In the genomic region with DNA sequence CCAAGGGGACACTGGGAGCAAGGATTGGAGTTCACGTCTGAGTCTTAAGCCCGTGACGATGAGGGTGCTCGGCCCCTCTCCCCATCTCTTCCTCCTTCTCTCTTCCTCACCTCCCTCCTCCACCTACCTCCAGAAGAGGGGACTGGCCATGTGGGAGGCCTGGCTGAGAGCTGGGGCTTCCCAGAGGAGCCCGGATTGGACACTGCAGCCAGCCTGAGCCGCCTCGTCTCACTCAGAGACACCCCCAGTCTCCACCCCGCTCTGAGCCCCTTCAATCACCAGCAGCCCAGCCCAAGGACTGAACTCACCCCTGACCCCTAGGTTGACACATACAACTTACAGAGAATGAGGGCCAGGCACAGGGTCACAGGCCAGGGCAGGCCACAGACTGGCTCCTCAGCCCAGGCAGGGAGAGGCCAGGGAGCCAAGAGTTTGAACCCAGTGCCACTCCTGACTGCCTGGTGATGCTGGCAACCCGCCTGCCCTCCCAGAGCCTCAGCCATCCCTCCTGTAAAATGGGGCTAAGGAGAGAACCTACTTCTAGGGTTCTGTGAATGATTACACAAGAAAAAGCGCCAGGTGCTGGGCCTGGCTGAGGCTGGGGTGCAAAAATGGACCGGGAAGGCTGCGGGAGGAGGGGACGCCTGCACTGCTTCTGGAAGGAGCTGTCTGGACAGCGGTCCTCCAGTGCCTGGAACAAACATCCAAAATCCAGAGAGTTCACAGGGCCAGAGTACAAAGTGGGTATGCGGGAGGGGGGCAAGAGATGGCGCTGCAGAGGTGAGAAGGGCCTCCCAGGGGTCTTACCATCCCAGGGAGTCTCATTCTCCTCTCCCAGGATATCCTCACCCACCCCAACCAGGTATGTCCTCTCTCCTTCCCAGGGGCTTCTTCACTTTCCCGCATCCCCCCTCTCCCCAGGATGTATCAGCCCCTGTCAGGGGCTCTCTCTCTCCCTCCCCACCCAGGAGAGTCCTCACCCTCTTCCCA, we compare ENCODE assay signal across 14 cellular contexts. TPM values are rescaled to one million over a fixed set of nuclear protein-coding genes. Genes with fewer than 3 reads are reported as not detected.
A peak's percentile ranks its signal among the peaks of the same experiment; 100 is the strongest.
DNase-seq lines count a peak whose midpoint lies in the region; ATAC-seq and TF ChIP-seq lines count a peak whose summit lies in the region.
"Had no signal": no experiment of that assay in that cellular context is flagged by ENCODE, and none has a peak within 500 bp of the region (broad histone marks: within the 10 kb centered on the region; RNA-seq: fewer than 3 reads in every experiment).

No MANE protein-coding gene starts in this region.

- H3K79me2 ChIP-seq in smooth muscle cell (ENCODE audit: low read depth): no peaks in the 10 kb centered on the region

- H3K9ac ChIP-seq in smooth muscle cell (ENCODE audit: low read depth): no peak overlapping the region

- DNase-seq in CD4-positive, alpha-beta T cell: no peak
- DNase-seq in GM13977 (ENCODE audit: low spot score) (peak; percentile 66), T-cell (peak in 1 of 34 experiments; percentile 15), DMS79 treated with DMSO at 0.1 percent for 48 hours (lab: John Stamatoyannopoulos, UW) (no peak), COLO829 (ENCODE audit: low spot score) (no peak), smooth muscle cell (lab: John Stamatoyannopoulos, UW; ENCODE audit: unreplicated experiment) (no peak)
- no peak for DNase-seq in activated effector memory CD4-positive, alpha-beta T cell treated with Interleukin-2 at 50 U/mL for 16 hours
- DNase-seq: esophagus squamous epithelium; NCI-H2107; stimulated activated CD4-positive, alpha-beta T cell treated with anti-CD3 and anti-CD28 coated beads, Interleukin-4, amount 100 ng/mL, for 4 hours had no signal

- H2AFZ ChIP-seq in smooth muscle cell (ENCODE audit: low read depth): no peak overlapping the region

- in situ Hi-C loops in GM13977 (cut with MboI; ENCODE audit: low pct_unique_long_range_greater_than_20kb, low sequenced_read_pairs, unreplicated experiment): no loop called here

- H3K4me2 ChIP-seq in smooth muscle cell: no peak overlapping the region

- H3K27ac Mint-ChIP-seq in CD4-positive, alpha-beta T cell: peak overlapping the region; percentile 98
- peak overlapping the region; percentile 98 to 100 for H3K27ac Mint-ChIP-seq in T-cell
- H3K27ac Mint-ChIP-seq: brain had no signal

- H3K27ac ChIP-seq in CD4-positive, alpha-beta T cell (ENCODE audit: low read depth, low read length): peak overlapping the region; percentile 91
- peak overlapping the region; percentile 45 for H3K27ac ChIP-seq in muscle layer of duodenum (ENCODE audit: low read length)
- H3K27ac ChIP-seq in smooth muscle cell (ENCODE audit: low read depth): no peak overlapping the region

- POLR2A ChIA-PET in CD4-positive, alpha-beta T cell (lab: Charles Lee): interaction anchor here (0.8 to 11.4 kb wide), 3 partner anchors 9 to 34 kb away, joined by 3 to 465 read pairs (median 5); a partner anchor contains a TSS
- POLR2A ChIA-PET in T-cell (lab: Charles Lee): no interaction called here

- H4K20me1 ChIP-seq in smooth muscle cell (ENCODE audit: low read depth): peaks cover 4% of the 10 kb centered on the region

- H3K4me1 Mint-ChIP-seq in CD4-positive, alpha-beta T cell (ENCODE audit: low read depth): peaks cover 81% of the 10 kb centered on the region
- H3K4me1 Mint-ChIP-seq in T-cell: peaks cover 70 to 83% (median 76%) of the 10 kb centered on the region in 3 donors

- H3K36me3 ChIP-seq in muscle layer of duodenum (ENCODE audit: control insufficient read depth in 1 of 2, insufficient read depth in 2 of 2, low read length in 2 of 2) (no peaks in the 10 kb centered on the region), smooth muscle cell (ENCODE audit: low read depth) (no peaks in the 10 kb centered on the region)
- H3K36me3 ChIP-seq: esophagus squamous epithelium had no signal

- no peaks in the 10 kb centered on the region for H3K27me3 ChIP-seq in CD4-positive, alpha-beta T cell (ENCODE audit: control insufficient read depth, insufficient read depth, low read length)
- H3K27me3 ChIP-seq in muscle layer of duodenum (ENCODE audit: low read depth, low read length): no peaks in the 10 kb centered on the region
- H3K27me3 ChIP-seq in smooth muscle cell (ENCODE audit: low read depth): peaks cover 3% of the 10 kb centered on the region
- H3K27me3 ChIP-seq: esophagus squamous epithelium had no signal

- intact Hi-C loops in CD4-positive, alpha-beta T cell (cut with DNase I, micrococcal nuclease): no loop called here

- H3K9me3 ChIP-seq in CD4-positive, alpha-beta T cell (ENCODE audit: control insufficient read depth, low read length): no peaks in the 10 kb centered on the region
- H3K9me3 ChIP-seq in muscle layer of duodenum (ENCODE audit: control insufficient read depth in 1 of 2, low read length in 2 of 2) (no peaks in the 10 kb centered on the region), smooth muscle cell (replicated peaks; ENCODE audit: low read depth) (no peaks in the 10 kb centered on the region)
- H3K9me3 ChIP-seq: esophagus squamous epithelium had no signal

- H3K4me3 ChIP-seq in muscle layer of duodenum (ENCODE audit: low read depth in 1 of 2, low read length in 2 of 2) (no peak overlapping the region), smooth muscle cell (no peak overlapping the region)

- ATAC-seq in CD4-positive, alpha-beta T cell (ENCODE audit: poor library complexity): no peak
- ATAC-seq in T-cell (replicated peaks in 1 of 4): no peak

- H3K36me3 Mint-ChIP-seq in CD4-positive, alpha-beta T cell (ENCODE audit: low read depth): peaks cover 8% of the 10 kb centered on the region
- H3K36me3 Mint-ChIP-seq in T-cell: peaks cover 4% of the 10 kb centered on the region
- H3K36me3 Mint-ChIP-seq: brain had no signal

- H3K4me3 Mint-ChIP-seq in CD4-positive, alpha-beta T cell: no peak overlapping the region
- peak overlapping the region in 2 of 3 donors; percentile 66 to 75 for H3K4me3 Mint-ChIP-seq in T-cell
- H3K4me3 Mint-ChIP-seq: brain had no signal

- peaks cover 16% of the 10 kb centered on the region for H3F3A ChIP-seq in smooth muscle cell (ENCODE audit: low read depth)

- H3K27me3 Mint-ChIP-seq in CD4-positive, alpha-beta T cell: no peaks in the 10 kb centered on the region
- H3K27me3 Mint-ChIP-seq in T-cell: no peaks in the 10 kb centered on the region

- no peak for TF ChIP-seq CTCF in CD4-positive, alpha-beta T cell (IDR thresholded peaks at IDR 0.05)
- TF ChIP-seq CTCF in GM13977 (IDR thresholded peaks at IDR 0.05; ENCODE audit: extremely low read depth, insufficient read depth, missing control alignments): no peak
- no peak for TF ChIP-seq CTCF in smooth muscle cell (IDR thresholded peaks at IDR 0.05; ENCODE audit: borderline replicate concordance, insufficient read depth, poor library complexity, severe bottlenecking)

- no peaks in the 10 kb centered on the region for H3K9me3 Mint-ChIP-seq in CD4-positive, alpha-beta T cell
- no peaks in the 10 kb centered on the region for H3K9me3 Mint-ChIP-seq in T-cell
- H3K9me3 Mint-ChIP-seq: brain had no signal

- peaks cover under 1% of the 10 kb centered on the region in 2 donors for H3K4me1 ChIP-seq in muscle layer of duodenum (ENCODE audit: control insufficient read depth in 1 of 2, insufficient read depth in 2 of 2, low read length in 2 of 2)
- H3K4me1 ChIP-seq in smooth muscle cell (ENCODE audit: low read depth): no peaks in the 10 kb centered on the region

- CTCF ChIA-PET in CD4-positive, alpha-beta T cell (lab: Charles Lee): no interaction called here
- CTCF ChIA-PET in T-cell (lab: Charles Lee): no interaction called here

- 85% methylated on average over 17 of the region's 17 CpGs for WGBS in smooth muscle cell (ENCODE audit: low lambda C conversion rate)

RNA-seq across cellular contexts. Expression of a gene that starts 1.1 kb away (rescaled TPM):
- total RNA-seq in CD4-positive, alpha-beta T cell: 1 to 10 TPM; 3.7 to 3.8 TPM
- total RNA-seq in T-cell (10 to 100 TPM; 15.9 to 51.1 (median 19.0) TPM), smooth muscle cell (not detected in 2 replicates)
- polyA plus RNA-seq in smooth muscle cell: 0.28 and 0.41 TPM in 2 replicates

RNA-seq across cellular contexts. Expression of a gene that starts 4.8 kb away (rescaled TPM):
- total RNA-seq in CD4-positive, alpha-beta T cell: 1,000 to 10,000 TPM; 1,019 to 1,047 TPM
- total RNA-seq in T-cell (1,000 to 10,000 TPM; 1,130 to 1,360 (median 1,288) TPM), smooth muscle cell (24.2 and 24.3 TPM in 2 replicates)
- polyA plus RNA-seq in smooth muscle cell: 69.6 and 78.6 TPM in 2 replicates

RNA-seq across cellular contexts. Expression of a gene that starts 18.2 kb away (rescaled TPM):
- total RNA-seq in CD4-positive, alpha-beta T cell: 1,000 to 10,000 TPM; 3,668 to 3,697 TPM
- total RNA-seq in T-cell: 1,000 to 10,000 TPM; 3,043 to 4,286 (median 3,822) TPM
- total RNA-seq in smooth muscle cell: 970 and 1,345 TPM in 2 replicates
- polyA plus RNA-seq in smooth muscle cell: 2,105 and 2,361 TPM in 2 replicates

RNA-seq across cellular contexts. Expression of a gene that starts 33.4 kb away (rescaled TPM):
- not detected for total RNA-seq in CD4-positive, alpha-beta T cell
- total RNA-seq in T-cell: not detected
- total RNA-seq in smooth muscle cell: not detected in 2 replicates
- not detected in 2 replicates for polyA plus RNA-seq in smooth muscle cell
- total RNA-seq: esophagus squamous epithelium, omental fat pad, ureter had no signal

RNA-seq across cellular contexts. Expression of a gene that starts 33.7 kb away (rescaled TPM):
- not detected for total RNA-seq in CD4-positive, alpha-beta T cell
- total RNA-seq in T-cell (not detected), smooth muscle cell (not detected in 2 replicates)
- polyA plus RNA-seq in smooth muscle cell: not detected in 2 replicates
- total RNA-seq: esophagus squamous epithelium, omental fat pad, ureter had no signal

Comparison
In these comparisons a context has a peak if more than half of its experiments do, and no peak if none do; other contexts are left out.
1. RNA of a gene that starts 4.8 kb away (total RNA-seq): 1,130 to 1,360 TPM in T-cell and 1,019 to 1,047 TPM in CD4-positive, alpha-beta T cell; 24.2 to 24.3 TPM in smooth muscle cell; every median in the first group is over 10 times any median in the second.